Comparison of ENCODE assay signal across 9 cellular contexts in genomic region chr1:48530727-48531351, GRCh38.
DNase-seq lines count a peak whose midpoint lies in the region; ATAC-seq and TF ChIP-seq lines count a peak whose summit lies in the region.
"Had no signal": no experiment of that assay in that cellular context is flagged by ENCODE, and none has a peak within 500 bp of the region (broad histone marks: within the 10 kb centered on the region; RNA-seq: fewer than 3 reads in every experiment).

No MANE protein-coding gene starts in this region.

- H3K27ac Mint-ChIP-seq in stimulated activated effector memory CD8-positive, alpha-beta T cell treated with anti-CD3 and anti-CD28 coated beads, Interleukin-12 subunit alpha, Interleukin-12 subunit beta, amount 100 ng/mL, for 72 hours = no peak overlapping the region
- H3K27ac Mint-ChIP-seq: naive thymus-derived CD8-positive, alpha-beta T cell had no signal

- TF ChIP-seq CTCF in C4-2B (conservative IDR thresholded peaks at IDR 0.05) = peak; percentile 94

- no peaks in the 10 kb centered on the region for H3K9me3 Mint-ChIP-seq in stimulated activated effector memory CD8-positive, alpha-beta T cell treated with anti-CD3 and anti-CD28 coated beads, Interleukin-12 subunit alpha, Interleukin-12 subunit beta, amount 100 ng/mL, for 72 hours
- H3K9me3 Mint-ChIP-seq: naive thymus-derived CD8-positive, alpha-beta T cell had no signal

- peak; percentile 89 for DNase-seq in NCI-H69 (lab: John Stamatoyannopoulos, UW)
- peak in 38 of 56 donors; percentile 4 to 77 (median 22) for DNase-seq in amygdala (lab: John Stamatoyannopoulos, UW)
- DNase-seq in kidney glomerular epithelial cell (lab: John Stamatoyannopoulos, UW) = peak; percentile 70
- DNase-seq in stimulated activated effector memory CD8-positive, alpha-beta T cell treated with anti-CD3 and anti-CD28 coated beads, Interleukin-12 subunit alpha, Interleukin-12 subunit beta, amount 100 ng/mL, for 72 hours (ENCODE audit: low spot score in 2 of 2) = peak; percentile 18 to 57
- no peak for DNase-seq in NCI-H128 (lab: John Stamatoyannopoulos, UW; ENCODE audit: unreplicated experiment)

- no peak overlapping the region for H3K4me3 Mint-ChIP-seq in stimulated activated effector memory CD8-positive, alpha-beta T cell treated with anti-CD3 and anti-CD28 coated beads, Interleukin-12 subunit alpha, Interleukin-12 subunit beta, amount 100 ng/mL, for 72 hours
- H3K4me3 Mint-ChIP-seq: naive thymus-derived CD8-positive, alpha-beta T cell had no signal

- H3K27ac ChIP-seq in C4-2B = no peak overlapping the region

- no peaks in the 10 kb centered on the region for H3K4me1 Mint-ChIP-seq in stimulated activated effector memory CD8-positive, alpha-beta T cell treated with anti-CD3 and anti-CD28 coated beads, Interleukin-12 subunit alpha, Interleukin-12 subunit beta, amount 100 ng/mL, for 72 hours
- H3K4me1 Mint-ChIP-seq: naive thymus-derived CD8-positive, alpha-beta T cell had no signal

- H3K36me3 Mint-ChIP-seq in stimulated activated effector memory CD8-positive, alpha-beta T cell treated with anti-CD3 and anti-CD28 coated beads, Interleukin-12 subunit alpha, Interleukin-12 subunit beta, amount 100 ng/mL, for 72 hours = no peaks in the 10 kb centered on the region
- H3K36me3 Mint-ChIP-seq: naive thymus-derived CD8-positive, alpha-beta T cell had no signal

- ATAC-seq in GM18858 (IDR thresholded peaks at IDR 0.05; ENCODE audit: unreplicated experiment) (peak; percentile 53), HG03342 (IDR thresholded peaks at IDR 0.05; ENCODE audit: unreplicated experiment) (peak; percentile 85)
- no peak for ATAC-seq in stimulated activated effector memory CD8-positive, alpha-beta T cell treated with anti-CD3 and anti-CD28 coated beads, Interleukin-12 subunit alpha, Interleukin-12 subunit beta, amount 100 ng/mL, for 72 hours
